17 cellular contexts compared by ENCODE assay signal in genomic region chrX:110417128-110417527, GRCh38. TPM values are rescaled to one million over a fixed set of nuclear protein-coding genes. Genes with fewer than 3 reads are reported as not detected.
"Had no signal": no experiment of that assay in that cellular context is flagged by ENCODE, and none has a peak within 500 bp of the region (broad histone marks: within the 10 kb centered on the region; RNA-seq: fewer than 3 reads in every experiment).

No MANE protein-coding gene starts in this region.

- DNase-seq: activated CD4-positive, alpha-beta T cell treated with anti-CD3 and anti-CD28 coated beads for 1 hour; activated CD4-positive, alpha-beta T cell treated with anti-CD3 and anti-CD28 coated beads, Interleukin-2, amount 50 U/mL, for 1 hour; activated CD8-positive, alpha-beta T cell treated with anti-CD3 and anti-CD28 coated beads, Interleukin-2, amount 10 ng/mL, durations not matched to agents 7 days and 5 days; activated gamma-delta T cell treated with Interleukin-2 at 50 U/mL for 16 hours; body of pancreas; kidney; lower lobe of right lung; naive B cell; right cardiac atrium; stimulated activated CD4-positive, alpha-beta T cell treated with anti-CD3 and anti-CD28 coated beads, Interleukin-1b, Interleukin-23, amount 100 ng/mL, for 48 hours; stomach; T-helper 9 cell; transverse colon had no signal

- H3K27me3 ChIP-seq: body of pancreas, transverse colon had no signal

- ATAC-seq: activated CD8-positive, alpha-beta T cell treated with anti-CD3 and anti-CD28 coated beads, Interleukin-2, amount 10 ng/mL, durations not matched to agents 7 days and 5 days; body of pancreas; left lobe of liver; lower lobe of right lung; right cardiac atrium; stimulated activated memory B cell treated with anti-CD40 and anti-IgM and Interleukin-4, amounts not matched to agents 10 μg/mL and 1 μg/mL and 100 μg/mL, for 72 hours had no signal

- H3K9me3 ChIP-seq: body of pancreas, lower lobe of right lung, stomach, transverse colon had no signal

- H3K4me1 ChIP-seq: transverse colon had no signal

- H3K4me3 ChIP-seq: body of pancreas, lower lobe of right lung, stomach, transverse colon had no signal

- FAIRE-seq: kidney, urothelium cell line had no signal

- H3K27ac ChIP-seq: body of pancreas, epithelial cell of prostate, lower lobe of right lung, stomach, transverse colon had no signal

- H3K36me3 ChIP-seq: lower lobe of right lung, stomach, transverse colon had no signal

RNA-seq across cellular contexts. Expression of gene RTL9, which starts 58.5 kb away (rescaled TPM):
- polyA plus RNA-seq: stomach had no signal
